ENCODE assay signal across 10 cellular contexts in genomic region chr3:64305731-64306130, GRCh38.
"Had no signal": no experiment of that assay in that cellular context is flagged by ENCODE, and none has a peak within 500 bp of the region (broad histone marks: within the 10 kb centered on the region; RNA-seq: fewer than 3 reads in every experiment).

No MANE protein-coding gene starts in this region.

- FAIRE-seq: HepG2 had no signal

- H3K36me3 Mint-ChIP-seq: IgD-negative memory B cell had no signal

- H3K9me3 ChIP-seq: HAP-1 had no signal

- H3K4me3 ChIP-seq: GM23248, HAP-1 had no signal

- H3K9me3 Mint-ChIP-seq: HFFc6 had no signal

- H3K27ac Mint-ChIP-seq: HFFc6, IgD-negative memory B cell had no signal

- H3K4me1 Mint-ChIP-seq: IgD-negative memory B cell had no signal

- H3K27ac ChIP-seq: GM23248, HL-60 had no signal

- H3K9ac ChIP-seq: GM23248 had no signal

- H2AFZ ChIP-seq: GM23248 had no signal

- H3K4me1 ChIP-seq: HAP-1 had no signal

- H3K27me3 Mint-ChIP-seq: IgD-negative memory B cell had no signal

- H3K36me3 ChIP-seq: HAP-1 had no signal

- ATAC-seq: HCT116, HepG2 had no signal

- H3K4me3 Mint-ChIP-seq: HFFc6, IgD-negative memory B cell had no signal

- DNase-seq: GM23248, GOT3, H7, HFFc6, KBM-7 had no signal
